In genomic region chr11:78168539-78169477, GRCh38 we compare ENCODE assay signal across 1 cellular context.
A peak's percentile ranks its signal among the peaks of the same experiment; 100 is the strongest.
TF ChIP-seq lines count a peak whose summit lies in the region.

No MANE protein-coding gene starts in this region.

TF ChIP-seq in K562, 482 proteins besides CTCF, POLR2A, EP300 and RAD21:
- TF ChIP-seq SNRNP70 (optimal IDR thresholded peaks at IDR 0.05; ENCODE audit: low read depth, low read length), result no peak
- TF ChIP-seq, protein P1, sequence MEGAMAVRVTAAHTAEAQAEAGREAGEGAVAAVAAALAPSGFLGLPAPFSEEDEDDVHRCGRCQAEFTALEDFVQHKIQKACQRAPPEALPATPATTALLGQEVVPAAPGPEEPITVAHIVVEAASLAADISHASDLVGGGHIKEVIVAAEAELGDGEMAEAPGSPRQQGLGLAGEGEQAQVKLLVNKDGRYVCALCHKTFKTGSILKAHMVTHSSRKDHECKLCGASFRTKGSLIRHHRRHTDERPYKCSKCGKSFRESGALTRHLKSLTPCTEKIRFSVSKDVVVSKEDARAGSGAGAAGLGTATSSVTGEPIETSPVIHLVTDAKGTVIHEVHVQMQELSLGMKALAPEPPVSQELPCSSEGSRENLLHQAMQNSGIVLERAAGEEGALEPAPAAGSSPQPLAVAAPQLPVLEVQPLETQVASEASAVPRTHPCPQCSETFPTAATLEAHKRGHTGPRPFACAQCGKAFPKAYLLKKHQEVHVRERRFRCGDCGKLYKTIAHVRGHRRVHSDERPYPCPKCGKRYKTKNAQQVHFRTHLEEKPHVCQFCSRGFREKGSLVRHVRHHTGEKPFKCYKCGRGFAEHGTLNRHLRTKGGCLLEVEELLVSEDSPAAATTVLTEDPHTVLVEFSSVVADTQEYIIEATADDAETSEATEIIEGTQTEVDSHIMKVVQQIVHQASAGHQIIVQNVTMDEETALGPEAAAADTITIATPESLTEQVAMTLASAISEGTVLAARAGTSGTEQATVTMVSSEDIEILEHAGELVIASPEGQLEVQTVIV (CRISPR knock-in tag; IDR thresholded peaks at IDR 0.05; ENCODE audit: borderline replicate concordance), result no peak
- 0 out of 2 replicates have a peak, but pooled peaks have one; percentile 15 for TF ChIP-seq DMBX1 (CRISPR knock-in tag; IDR thresholded peaks at IDR 0.05; ENCODE audit: borderline replicate concordance)
- TF ChIP-seq EHMT2 (IDR thresholded peaks at IDR 0.05), result no peak
- no peak for TF ChIP-seq ZNF561 (CRISPR knock-in tag; conservative IDR thresholded peaks at IDR 0.05)
- TF ChIP-seq ZNF592 (IDR thresholded peaks at IDR 0.05), result peak; percentile 53; the same call in 1 of the 2 replicates
- TF ChIP-seq MEIS2 (IDR thresholded peaks at IDR 0.05; ENCODE audit: partially characterized antibody), result peak; percentile 20
